Comparison of ENCODE assay signal across 8 cellular contexts in the genomic region with DNA sequence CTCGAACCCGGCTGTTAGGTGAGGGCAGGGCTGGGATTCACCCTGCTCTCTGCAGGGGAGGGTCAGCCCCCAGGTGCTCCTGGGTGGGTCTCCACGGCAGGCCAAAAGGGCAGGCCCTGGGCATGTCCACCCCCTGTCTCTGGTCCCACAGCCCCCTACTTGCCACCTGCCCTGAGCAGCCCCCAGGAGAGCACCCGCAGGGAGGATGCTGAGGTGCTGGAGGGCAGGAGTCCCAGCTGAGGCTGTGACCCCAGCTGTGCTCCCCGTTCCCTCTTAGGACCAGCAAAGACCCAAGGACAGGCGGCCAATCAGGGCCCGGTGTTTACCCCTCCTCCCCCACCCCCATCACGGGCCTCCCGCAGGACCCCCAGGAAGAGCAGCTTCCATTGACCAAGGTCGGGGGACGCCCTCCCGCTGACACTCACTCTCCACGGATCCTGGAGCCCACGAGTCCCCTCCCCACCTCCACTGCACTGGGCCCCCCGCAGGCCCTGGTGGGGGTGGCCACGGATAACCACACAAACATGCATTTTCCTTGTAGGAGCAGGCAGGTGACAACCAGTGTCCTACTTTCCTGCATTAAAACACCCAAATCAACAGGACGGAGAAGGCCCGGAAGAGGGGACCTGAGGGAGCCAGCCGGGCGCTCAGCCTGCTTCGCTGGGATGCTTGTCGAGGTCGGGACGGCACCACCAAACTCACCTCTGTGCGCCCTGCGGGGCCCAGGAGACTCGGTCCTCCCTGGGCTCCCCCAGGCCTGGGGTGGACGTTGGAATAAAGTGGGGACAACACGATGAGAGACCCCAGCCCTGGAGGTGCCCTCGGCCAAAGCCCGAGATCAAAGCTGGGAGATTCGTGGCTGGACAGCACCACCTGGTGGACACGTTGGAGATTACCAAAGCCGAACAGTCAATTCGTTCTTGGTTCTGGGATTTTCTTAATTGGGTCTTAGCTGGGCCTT. TPM values are rescaled to one million over a fixed set of nuclear protein-coding genes. Genes with fewer than 3 reads are reported as not detected.
DNase-seq lines count a peak whose midpoint lies in the region; ATAC-seq and TF ChIP-seq lines count a peak whose summit lies in the region.

No MANE protein-coding gene starts in this region.

- no peak overlapping the region for H3K27ac ChIP-seq in coronary artery

- no peaks in the 10 kb centered on the region for H3K36me3 Mint-ChIP-seq in activated CD4-positive, alpha-beta T cell treated with anti-CD3 and anti-CD28 coated beads, Interleukin-2, amount 10 ng/mL, durations not matched to agents 24 days and 14 days (ENCODE audit: low read depth)

- no peak overlapping the region for H3K27ac Mint-ChIP-seq in activated CD4-positive, alpha-beta T cell treated with anti-CD3 and anti-CD28 coated beads, Interleukin-2, amount 10 ng/mL, durations not matched to agents 24 days and 14 days

- ATAC-seq in GM18909 (IDR thresholded peaks at IDR 0.05; ENCODE audit: poor library complexity, unreplicated experiment): no peak

- DNase-seq in NCI-H1417 (lab: John Stamatoyannopoulos, UW) (peak; percentile 47 to 70 (median 55)), NCI-H1417 treated with DMSO at 0.1 percent for 48 hours (lab: John Stamatoyannopoulos, UW) (no peak), NCI-H2171 (lab: John Stamatoyannopoulos, UW) (peak; percentile 32), coronary artery (ENCODE audit: low spot score) (no peak), lung microvascular endothelial cell (ENCODE audit: low read depth in 2 of 2) (peak; percentile 44 to 63)
- peak; percentile 88 for DNase-seq in activated CD4-positive, alpha-beta T cell treated with anti-CD3 and anti-CD28 coated beads, Interleukin-2, amount 10 ng/mL, durations not matched to agents 24 days and 14 days
- peak; percentile 13 to 20 for DNase-seq in stimulated activated CD8-positive, alpha-beta memory T cell treated with anti-CD3 and anti-CD28 coated beads, Interleukin-15, amount 100 ng/mL, for 4 hours (ENCODE audit: low read depth in 2 of 2)

- H3K4me1 Mint-ChIP-seq in activated CD4-positive, alpha-beta T cell treated with anti-CD3 and anti-CD28 coated beads, Interleukin-2, amount 10 ng/mL, durations not matched to agents 24 days and 14 days: no peaks in the 10 kb centered on the region

- TF ChIP-seq CTCF in coronary artery (IDR thresholded peaks at IDR 0.05): peak; percentile 72

- no peak overlapping the region for H3K4me3 Mint-ChIP-seq in activated CD4-positive, alpha-beta T cell treated with anti-CD3 and anti-CD28 coated beads, Interleukin-2, amount 10 ng/mL, durations not matched to agents 24 days and 14 days

- no peaks in the 10 kb centered on the region for H3K27me3 Mint-ChIP-seq in activated CD4-positive, alpha-beta T cell treated with anti-CD3 and anti-CD28 coated beads, Interleukin-2, amount 10 ng/mL, durations not matched to agents 24 days and 14 days

- intact Hi-C loops in activated CD4-positive, alpha-beta T cell treated with anti-CD3 and anti-CD28 coated beads, Interleukin-2, amount 10 ng/mL, durations not matched to agents 24 days and 14 days (cut with micrococcal nuclease): loop anchor here (10.0 kb wide), 1 partner anchor 303 kb away; no protein-coding TSS in a partner anchor

- H3K9me3 Mint-ChIP-seq in activated CD4-positive, alpha-beta T cell treated with anti-CD3 and anti-CD28 coated beads, Interleukin-2, amount 10 ng/mL, durations not matched to agents 24 days and 14 days: no peaks in the 10 kb centered on the region

- peak overlapping the region; percentile 53 for H3K4me3 ChIP-seq in coronary artery

RNA-seq across cellular contexts. Expression of gene ENPP7, which starts 22.5 kb away (rescaled TPM):
- 0.09 TPM in 1 of 2 replicates, not detected in the other for total RNA-seq in activated CD4-positive, alpha-beta T cell treated with anti-CD3 and anti-CD28 coated beads, Interleukin-2, amount 10 ng/mL, durations not matched to agents 24 days and 14 days
- total RNA-seq in lung microvascular endothelial cell: not detected in 2 replicates

Comparison
In these comparisons a context has a peak if more than half of its experiments do, and no peak if none do; other contexts are left out.
1. DNase-seq: peak in NCI-H1417 (3 of 3), NCI-H2171 (single experiment), activated CD4-positive, alpha-beta T cell treated with anti-CD3 and anti-CD28 coated beads, Interleukin-2, amount 10 ng/mL, durations not matched to agents 24 days and 14 days (single experiment), lung microvascular endothelial cell (2 of 2) and stimulated activated CD8-positive, alpha-beta memory T cell treated with anti-CD3 and anti-CD28 coated beads, Interleukin-15, amount 100 ng/mL, for 4 hours (2 of 2); none in NCI-H1417 treated with DMSO at 0.1 percent for 48 hours (single experiment) and coronary artery (single experiment).